15 cellular contexts compared by ENCODE assay signal in genomic region chr6:29992792-29993191, GRCh38. TPM values are rescaled to one million over a fixed set of nuclear protein-coding genes. Genes with fewer than 3 reads are reported as not detected.
DNase-seq lines count a peak whose midpoint lies in the region; ATAC-seq, FAIRE-seq and TF ChIP-seq lines count a peak whose summit lies in the region.
"Had no signal": no experiment of that assay in that cellular context is flagged by ENCODE, and none has a peak within 500 bp of the region (broad histone marks: within the 10 kb centered on the region; RNA-seq: fewer than 3 reads in every experiment).

No MANE protein-coding gene starts in this region.

- FAIRE-seq in RCC 7860 (lab: Jason Lieb, UNC) = peak; percentile 21
- FAIRE-seq: GM12892 had no signal

- CTCF ChIA-PET in HEK293T (lab: Yijun Ruan, JAX) = no interaction called here

- in situ Hi-C loops in ACHN (cut with HindIII; ENCODE audit: low pct_ligation_motif_present, low pct_unique_long_range_greater_than_20kb, low sequenced_read_pairs) = no loop called here

- DNase-seq in ACHN (peak; percentile 25), EL (peak; percentile 62), RCC 7860 (ENCODE audit: low spot score) (peak; percentile 41), fibroblast of gingiva (ENCODE audit: low read depth) (peak; percentile 27), SHP77 (lab: John Stamatoyannopoulos, UW) (no peak), ureter (ENCODE audit: low spot score) (no peak), HEK293T (ENCODE audit: extremely low spot score) (no peak)
- DNase-seq: activated T-cell treated with anti-CD3 and anti-CD28 coated beads, Interleukin-2, amount 50 U/mL, for 24 hours; C1 segment of cervical spinal cord; DMS79; kidney glomerular epithelial cell; NCI-H1105; transverse colon had no signal

- ATAC-seq in GM21786 (IDR thresholded peaks at IDR 0.05; ENCODE audit: unreplicated experiment) = no peak

- POLR2A ChIA-PET in HEK293T (lab: Yijun Ruan, JAX) = no interaction called here

TF ChIP-seq in HEK293T, 16 proteins besides CTCF, POLR2A, EP300 and RAD21:
- TF ChIP-seq TARDBP (IDR thresholded peaks at IDR 0.05) (no peak), L3MBTL2 (conservative IDR thresholded peaks at IDR 0.05) (no peak), SUZ12 (IDR thresholded peaks at IDR 0.05) (no peak), FOXA1 (IDR thresholded peaks at IDR 0.05) (no peak), HDGF (IDR thresholded peaks at IDR 0.05; ENCODE audit: borderline replicate concordance) (no peak), LEF1 (IDR thresholded peaks at IDR 0.05; ENCODE audit: borderline replicate concordance) (no peak), ZNF384 (IDR thresholded peaks at IDR 0.05) (no peak), NFRKB (IDR thresholded peaks at IDR 0.05) (no peak), CTBP1 (IDR thresholded peaks at IDR 0.05; ENCODE audit: borderline replicate concordance) (no peak), BHLHE40 (IDR thresholded peaks at IDR 0.05; ENCODE audit: borderline replicate concordance) (no peak), FOXK2 (IDR thresholded peaks at IDR 0.05) (no peak), FOXM1 (IDR thresholded peaks at IDR 0.05; ENCODE audit: borderline replicate concordance) (no peak), ELF4 (IDR thresholded peaks at IDR 0.05) (no peak), ARNT (IDR thresholded peaks at IDR 0.05) (no peak), SP1 (IDR thresholded peaks at IDR 0.05) (no peak)
- TF ChIP-seq, protein P1, sequence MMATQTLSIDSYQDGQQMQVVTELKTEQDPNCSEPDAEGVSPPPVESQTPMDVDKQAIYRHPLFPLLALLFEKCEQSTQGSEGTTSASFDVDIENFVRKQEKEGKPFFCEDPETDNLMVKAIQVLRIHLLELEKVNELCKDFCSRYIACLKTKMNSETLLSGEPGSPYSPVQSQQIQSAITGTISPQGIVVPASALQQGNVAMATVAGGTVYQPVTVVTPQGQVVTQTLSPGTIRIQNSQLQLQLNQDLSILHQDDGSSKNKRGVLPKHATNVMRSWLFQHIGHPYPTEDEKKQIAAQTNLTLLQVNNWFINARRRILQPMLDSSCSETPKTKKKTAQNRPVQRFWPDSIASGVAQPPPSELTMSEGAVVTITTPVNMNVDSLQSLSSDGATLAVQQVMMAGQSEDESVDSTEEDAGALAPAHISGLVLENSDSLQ (IDR thresholded peaks at IDR 0.05) = no peak

RNA-seq across cellular contexts. Expression of gene HLA-A, which starts 50.5 kb away (rescaled TPM):
- 304 TPM for total RNA-seq in ureter

Comparison
In these comparisons a context has a peak if more than half of its experiments do, and no peak if none do; other contexts are left out.
1. DNase-seq: peak in ACHN (single experiment), EL (single experiment), RCC 7860 (single experiment) and fibroblast of gingiva (single experiment); none in SHP77 (0 of 2), ureter (single experiment) and HEK293T (single experiment).